In genomic region chr6:31547727-31548422, GRCh38 we compare ENCODE assay signal across 8 cellular contexts.
DNase-seq lines count a peak whose midpoint lies in the region; ATAC-seq, FAIRE-seq and TF ChIP-seq lines count a peak whose summit lies in the region.

No MANE protein-coding gene starts in this region.

- no peaks in the 10 kb centered on the region for H4K20me1 ChIP-seq in SU-DHL-6 (ENCODE audit: low read depth, low read length)

- peaks cover 46% of the 10 kb centered on the region for H3F3A ChIP-seq in SU-DHL-6 (ENCODE audit: insufficient read depth)

- DNase-seq in fibroblast of pulmonary artery (ENCODE audit: low read depth) (no peak), retinal pigment epithelial cell (ENCODE audit: low read depth) (no peak), HTR-8/SVneo (ENCODE audit: insufficient read length, low spot score) (no peak), CD1c-positive myeloid dendritic cell (ENCODE audit: extremely low spot score) (no peak), DMS53 (lab: John Stamatoyannopoulos, UW) (no peak)

- 0 out of 2 replicates have a peak, but pooled peaks cover 4% of the 10 kb centered on the region for H3K36me3 ChIP-seq in SU-DHL-6 (ENCODE audit: low read length)

- H3K9me2 ChIP-seq in SU-DHL-6 (replicated peaks; ENCODE audit: insufficient read depth, low read length) = no peaks in the 10 kb centered on the region

- peak overlapping the region; percentile 87 for H3K4me2 ChIP-seq in SU-DHL-6 (ENCODE audit: low read depth, low read length, poor library complexity, severe bottlenecking)

- peak overlapping the region; percentile 61 for H3K9ac ChIP-seq in SU-DHL-6 (ENCODE audit: low read length)

- peak overlapping the region; percentile 71 for H3K27ac ChIP-seq in SU-DHL-6 (ENCODE audit: low read depth, low read length)

- TF ChIP-seq POLR2A in GM18505 (IDR thresholded peaks at IDR 0.05; ENCODE audit: borderline replicate concordance, extremely low read depth, insufficient read depth, insufficient read length) = peak; percentile 22

- FAIRE-seq in HTR-8/SVneo (lab: Jason Lieb, UNC) = no peak

- ATAC-seq in GM18505 (IDR thresholded peaks at IDR 0.05; ENCODE audit: unreplicated experiment) = no peak
- ATAC-seq in HG03469 (IDR thresholded peaks at IDR 0.05; ENCODE audit: unreplicated experiment) = no peak

- H3K79me2 ChIP-seq in SU-DHL-6 (ENCODE audit: insufficient read depth, low read length) = peaks cover 11% of the 10 kb centered on the region

- H2AFZ ChIP-seq in SU-DHL-6 (ENCODE audit: low read depth, low read length, severe bottlenecking) = peak overlapping the region; percentile 0

- no peaks in the 10 kb centered on the region for H3K9me3 ChIP-seq in SU-DHL-6 (ENCODE audit: insufficient read depth, low read length)

- H3K4me3 ChIP-seq in SU-DHL-6 (ENCODE audit: insufficient read depth, low read length, poor library complexity, severe bottlenecking) (peak overlapping the region; percentile 60), fibroblast of pulmonary artery (replicated peaks; ENCODE audit: low read depth, low read length) (peak overlapping the region; percentile 61), retinal pigment epithelial cell (ENCODE audit: low read length) (peak overlapping the region; percentile 56)

- no peak for TF ChIP-seq CTCF in SU-DHL-6 (IDR thresholded peaks at IDR 0.05; ENCODE audit: insufficient read depth, low read length, poor library complexity, severe bottlenecking)
- TF ChIP-seq CTCF in fibroblast of pulmonary artery (IDR thresholded peaks at IDR 0.05; ENCODE audit: low read length, missing control alignments) = no peak
- no peak for TF ChIP-seq CTCF in retinal pigment epithelial cell (conservative IDR thresholded peaks at IDR 0.05; ENCODE audit: low read depth, low read length)

- H3K27me3 ChIP-seq in SU-DHL-6 (ENCODE audit: low read length) = no peaks in the 10 kb centered on the region
